Comparison of ENCODE assay signal across 10 cellular contexts in the genomic region with DNA sequence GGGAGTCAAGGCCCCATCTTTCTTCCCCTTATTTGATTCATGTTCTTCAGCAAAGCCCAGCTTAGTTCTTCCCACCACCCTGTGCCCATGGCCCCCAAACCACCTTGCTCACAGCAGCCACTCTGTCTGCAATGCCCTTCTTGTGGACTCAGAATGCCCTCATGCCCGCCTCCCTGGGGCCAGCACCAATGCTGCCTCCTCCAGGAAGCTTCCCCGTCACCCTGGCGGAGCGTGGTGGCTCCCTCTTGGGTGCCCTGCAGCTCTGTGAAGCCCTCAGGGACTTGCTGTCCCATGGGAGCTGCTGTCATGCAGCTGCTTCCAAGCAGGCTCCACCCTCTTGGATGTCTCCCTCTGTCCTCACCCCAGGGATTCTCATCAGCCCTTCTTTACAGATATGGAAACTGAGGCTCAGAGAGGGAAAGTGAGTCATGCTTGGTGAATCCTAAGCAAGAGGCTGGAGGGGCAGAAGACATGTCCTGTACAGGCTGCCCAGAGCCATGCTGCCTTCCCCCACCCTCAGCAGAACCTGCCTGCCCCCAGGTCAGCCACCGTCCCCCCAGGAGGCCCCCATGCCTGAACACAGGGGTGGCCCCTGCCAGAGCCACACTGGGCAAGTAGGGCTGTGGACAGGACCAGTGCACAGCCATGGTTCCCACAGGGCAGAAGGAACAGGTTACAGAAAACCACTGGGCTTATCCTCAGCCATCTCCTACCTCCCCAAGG. TPM values are rescaled to one million over a fixed set of nuclear protein-coding genes. Genes with fewer than 3 reads are reported as not detected.
DNase-seq lines count a peak whose midpoint lies in the region; ATAC-seq and TF ChIP-seq lines count a peak whose summit lies in the region.
"Had no signal": no experiment of that assay in that cellular context is flagged by ENCODE, and none has a peak within 500 bp of the region (broad histone marks: within the 10 kb centered on the region; RNA-seq: fewer than 3 reads in every experiment).

No MANE protein-coding gene starts in this region.

- H3K4me1 Mint-ChIP-seq in activated CD4-positive, alpha-beta memory T cell treated with anti-CD3 and anti-CD28 coated beads for 36 hours (ENCODE audit: low read depth), result peaks cover 81% of the 10 kb centered on the region
- peaks cover 6% of the 10 kb centered on the region for H3K4me1 Mint-ChIP-seq in type B pancreatic cell (ENCODE audit: unreplicated experiment)

- no peak overlapping the region for H2AFZ ChIP-seq in SK-N-SH (ENCODE audit: low read depth)

- H3K27ac Mint-ChIP-seq in activated CD4-positive, alpha-beta memory T cell treated with anti-CD3 and anti-CD28 coated beads for 36 hours, result peak overlapping the region; percentile 96
- H3K27ac Mint-ChIP-seq in type B pancreatic cell, result no peak overlapping the region

- peaks cover 8% of the 10 kb centered on the region for H3K9me3 Mint-ChIP-seq in activated CD4-positive, alpha-beta memory T cell treated with anti-CD3 and anti-CD28 coated beads for 36 hours
- no peaks in the 10 kb centered on the region for H3K9me3 Mint-ChIP-seq in type B pancreatic cell

- H3K4me3 Mint-ChIP-seq in activated CD4-positive, alpha-beta memory T cell treated with anti-CD3 and anti-CD28 coated beads for 36 hours, result peak overlapping the region; percentile 62
- H3K4me3 Mint-ChIP-seq in type B pancreatic cell, result no peak overlapping the region

- no peaks in the 10 kb centered on the region for H3K27me3 Mint-ChIP-seq in activated CD4-positive, alpha-beta memory T cell treated with anti-CD3 and anti-CD28 coated beads for 36 hours
- H3K27me3 Mint-ChIP-seq in type B pancreatic cell, result peaks cover 7% of the 10 kb centered on the region

- H3K36me3 ChIP-seq in heart right ventricle (no peaks in the 10 kb centered on the region), SK-N-SH (replicated peaks in 1 of 2; ENCODE audit: control insufficient read depth in 1 of 2, insufficient read depth in 2 of 2, low read length in 1 of 2) (no peaks in the 10 kb centered on the region)
- H3K36me3 ChIP-seq: neutrophil had no signal

- 93 to 95% methylated on average over 5 of the region's 5 CpGs for WGBS in heart right ventricle, 2 donors
- 25% methylated on average over 1 of the region's 5 CpGs for WGBS in SK-N-SH (ENCODE audit: low lambda C conversion rate)

- peak; percentile 20 for DNase-seq in Right ventricle myocardium superior
- no peak for DNase-seq in heart right ventricle
- peak; percentile 46 for DNase-seq in activated CD4-positive, alpha-beta memory T cell treated with anti-CD3 and anti-CD28 coated beads for 36 hours
- DNase-seq in type B pancreatic cell (ENCODE audit: extremely low spot score, unreplicated experiment), result peak; percentile 64
- DNase-seq in CD1c-positive myeloid dendritic cell (ENCODE audit: extremely low spot score), result no peak
- no peak for DNase-seq in NCI-H1694 (lab: John Stamatoyannopoulos, UW)
- DNase-seq in SK-N-SH, result no peak

- CTCF ChIA-PET in activated CD4-positive, alpha-beta memory T cell treated with anti-CD3 and anti-CD28 coated beads for 36 hours (lab: Charles Lee), result interaction anchor here (0.7 to 4.4 kb wide), 5 partner anchors 12 to 164 kb away, joined by 3 to 80 read pairs (median 18); a partner anchor contains a TSS
- CTCF ChIA-PET in SK-N-SH (lab: Yijun Ruan, JAX), result interaction anchor here (0.7 to 3.7 kb wide), 4 partner anchors 17 to 110 kb away, joined by 3 to 18 read pairs (median 4); no protein-coding TSS in a partner anchor

- H3K4me2 ChIP-seq in SK-N-SH, result no peak overlapping the region

- intact Hi-C loops in Right ventricle myocardium superior (cut with DNase I) (no loop called here), heart right ventricle (cut with DNase I) (no loop called here)
- intact Hi-C loops in activated CD4-positive, alpha-beta memory T cell treated with anti-CD3 and anti-CD28 coated beads for 36 hours (cut with micrococcal nuclease), result loop anchor here (1.0 to 2.0 kb wide), 3 partner anchors 7 to 372 kb away; no protein-coding TSS in a partner anchor

- H3K27ac ChIP-seq in heart right ventricle (peak overlapping the region in 1 of 10 donors; percentile 48), SK-N-SH (ENCODE audit: low read depth in 2 of 2, low read length in 1 of 2) (no peak overlapping the region)
- H3K27ac ChIP-seq: C4-2B, neutrophil had no signal

- TF ChIP-seq CTCF in heart right ventricle (IDR thresholded peaks at IDR 0.05) (no peak), type B pancreatic cell (conservative IDR thresholded peaks at IDR 0.05) (no peak), SK-N-SH (IDR thresholded peaks at IDR 0.05) (no peak)

- H3F3A ChIP-seq in SK-N-SH (replicated peaks; ENCODE audit: insufficient read depth), result no peaks in the 10 kb centered on the region

- H3K9me2 ChIP-seq in SK-N-SH, result no peaks in the 10 kb centered on the region

- H4K20me1 ChIP-seq in SK-N-SH (ENCODE audit: insufficient read depth), result no peaks in the 10 kb centered on the region

- no peak for TF ChIP-seq RAD21 in SK-N-SH (IDR thresholded peaks at IDR 0.05; ENCODE audit: low read length)

- no peak for TF ChIP-seq EP300 in SK-N-SH (IDR thresholded peaks at IDR 0.05; ENCODE audit: borderline replicate concordance in 1 of 2, low read depth in 1 of 2, low read length in 1 of 2)

- peaks cover 0 to 12% (median 0%) of the 10 kb centered on the region in 7 donors for H3K27me3 ChIP-seq in heart right ventricle
- H3K27me3 ChIP-seq in SK-N-SH (ENCODE audit: insufficient read depth), result no peaks in the 10 kb centered on the region
- H3K27me3 ChIP-seq: neutrophil had no signal

- no peak for ATAC-seq in Right ventricle myocardium superior (ENCODE audit: poor library complexity)
- ATAC-seq in heart right ventricle, result no peak
- peak; percentile 27 for ATAC-seq in HG02870 (IDR thresholded peaks at IDR 0.05; ENCODE audit: unreplicated experiment)

- H3K36me3 Mint-ChIP-seq in activated CD4-positive, alpha-beta memory T cell treated with anti-CD3 and anti-CD28 coated beads for 36 hours, result peaks cover 7% of the 10 kb centered on the region
- no peaks in the 10 kb centered on the region for H3K36me3 Mint-ChIP-seq in type B pancreatic cell

- H3K79me2 ChIP-seq in SK-N-SH (ENCODE audit: insufficient read depth), result no peaks in the 10 kb centered on the region

- POLR2A ChIA-PET in activated CD4-positive, alpha-beta memory T cell treated with anti-CD3 and anti-CD28 coated beads for 36 hours (lab: Charles Lee), result interaction anchor here (0.7 to 6.6 kb wide), 4 partner anchors 10 to 52 kb away, joined by 3 to 206 read pairs (median 6); a partner anchor contains a TSS
- POLR2A ChIA-PET in SK-N-SH (lab: Yijun Ruan, JAX), result no interaction called here

- H3K4me3 ChIP-seq in heart right ventricle (no peak overlapping the region), SK-N-SH (ENCODE audit: low read depth in 2 of 2, low read length in 1 of 2) (no peak overlapping the region)

- H3K9ac ChIP-seq in SK-N-SH, result no peak overlapping the region

- H3K4me1 ChIP-seq in heart right ventricle (peaks cover 0 to 10% (median 0%) of the 10 kb centered on the region in 9 donors), SK-N-SH (ENCODE audit: control insufficient read depth in 1 of 2, insufficient read depth in 2 of 2, low read depth in 1 of 2, low read length in 1 of 2) (peaks cover 0 to 10% of the 10 kb centered on the region in 2 experiments; a peak in 1 of 4 replicates)

- H3K9me3 ChIP-seq in heart right ventricle (peaks cover 0 to 9% (median 0%) of the 10 kb centered on the region in 11 donors), SK-N-SH (no peaks in the 10 kb centered on the region)
- H3K9me3 ChIP-seq: neutrophil had no signal

TF ChIP-seq in SK-N-SH, 30 proteins besides CTCF, POLR2A, EP300 and RAD21:
- TF ChIP-seq NRF1 (IDR thresholded peaks at IDR 0.05; ENCODE audit: low read depth, low read length) (no peak), POLR2AphosphoS5 (IDR thresholded peaks at IDR 0.05; ENCODE audit: low read depth, low read length) (no peak), JUND (IDR thresholded peaks at IDR 0.05) (no peak), TEAD4 (IDR thresholded peaks at IDR 0.05; ENCODE audit: borderline replicate concordance, insufficient read depth) (no peak), ELF1 (IDR thresholded peaks at IDR 0.05) (no peak)
TF ChIP-seq in SK-N-SH: peak in this region for 0.

RNA-seq across cellular contexts. Expression of a gene that starts 11.8 kb away (rescaled TPM):
- total RNA-seq in Right ventricle myocardium superior, result 1.5 TPM
- total RNA-seq in heart right ventricle, result 1 to 10 TPM in 9 of 10 donors, under 1 TPM in 1; 0.61 to 6.8 (median 2.5) TPM
- 10 to 100 TPM in 1 of 2 donors, 1 to 10 TPM in 1; 2.9 to 29.1 TPM for polyA plus RNA-seq in heart right ventricle
- 100 to 1,000 TPM; 522 to 539 TPM for total RNA-seq in activated CD4-positive, alpha-beta memory T cell treated with anti-CD3 and anti-CD28 coated beads for 36 hours
- total RNA-seq in type B pancreatic cell (ENCODE audit: low replicate concordance), result 4.3 and 4.5 TPM in 2 replicates
- 0.79 and 1.2 TPM in 2 replicates for polyA plus RNA-seq in SK-N-SH (2012; rRNA removed)
- 0.14 and 0.38 TPM in 2 replicates for polyA plus RNA-seq in SK-N-SH (2012; cell fraction: cytosol; rRNA removed)
- 6.4 and 7.5 TPM in 2 replicates for polyA plus RNA-seq in SK-N-SH (2012; cell fraction: nucleus; rRNA removed)

RNA-seq across cellular contexts. Expression of a gene that starts 18.8 kb away (rescaled TPM):
- not detected for total RNA-seq in Right ventricle myocardium superior
- not detected for total RNA-seq in heart right ventricle
- polyA plus RNA-seq in heart right ventricle, result under 1 TPM in 1 of 2 donors, not detected in 1; 0.16 TPM
- total RNA-seq in activated CD4-positive, alpha-beta memory T cell treated with anti-CD3 and anti-CD28 coated beads for 36 hours, result 1 to 10 TPM; 1.8 to 2.4 TPM
- 0.93 TPM in 1 of 2 replicates, not detected in the other for total RNA-seq in type B pancreatic cell (ENCODE audit: low replicate concordance)
- not detected in 2 replicates for polyA plus RNA-seq in SK-N-SH (2012; rRNA removed)
- not detected in 2 replicates for polyA plus RNA-seq in SK-N-SH (2012; cell fraction: cytosol; rRNA removed)
- not detected in 2 replicates for polyA plus RNA-seq in SK-N-SH (2012; cell fraction: nucleus; rRNA removed)

RNA-seq across cellular contexts. Expression of a gene that starts 40.7 kb away (rescaled TPM):
- 6.4 TPM for total RNA-seq in Right ventricle myocardium superior
- total RNA-seq in heart right ventricle, result 1 to 10 TPM; 1.5 to 7.3 (median 3.4) TPM
- 1 to 10 TPM; 1.9 to 5.2 TPM for polyA plus RNA-seq in heart right ventricle
- under 1 TPM; 0.21 to 0.36 TPM for total RNA-seq in activated CD4-positive, alpha-beta memory T cell treated with anti-CD3 and anti-CD28 coated beads for 36 hours
- 2.4 and 13.9 TPM in 2 replicates for total RNA-seq in type B pancreatic cell (ENCODE audit: low replicate concordance)
- not detected in 2 replicates for polyA plus RNA-seq in SK-N-SH (2012; rRNA removed)
- polyA plus RNA-seq in SK-N-SH (2012; cell fraction: cytosol; rRNA removed), result not detected in 2 replicates
- 0.06 and 0.15 TPM in 2 replicates for polyA plus RNA-seq in SK-N-SH (2012; cell fraction: nucleus; rRNA removed)

RNA-seq across cellular contexts. Expression of a gene that starts 51.5 kb away (rescaled TPM):
- total RNA-seq in Right ventricle myocardium superior (179 TPM), heart right ventricle (100 to 1,000 TPM; 138 to 397 (median 191) TPM), type B pancreatic cell (ENCODE audit: low replicate concordance) (133 and 146 TPM in 2 replicates)
- polyA plus RNA-seq in heart right ventricle (100 to 1,000 TPM in 1 of 2 donors, 10 to 100 TPM in 1; 50.8 to 312 TPM), SK-N-SH (2012; rRNA removed) (36.1 and 45.8 TPM in 2 replicates)
- total RNA-seq in activated CD4-positive, alpha-beta memory T cell treated with anti-CD3 and anti-CD28 coated beads for 36 hours, result 100 to 1,000 TPM; 173 to 181 TPM
- polyA plus RNA-seq in SK-N-SH (2012; cell fraction: cytosol; rRNA removed), result 51.1 and 53.2 TPM in 2 replicates
- 32.7 and 48.4 TPM in 2 replicates for polyA plus RNA-seq in SK-N-SH (2012; cell fraction: nucleus; rRNA removed)

Comparison
In these comparisons a context has a peak if more than half of its experiments do, and no peak if none do; other contexts are left out.
1. DNase-seq: peak in Right ventricle myocardium superior (single experiment), activated CD4-positive, alpha-beta memory T cell treated with anti-CD3 and anti-CD28 coated beads for 36 hours (single experiment) and type B pancreatic cell (single experiment); none in heart right ventricle (0 of 2), CD1c-positive myeloid dendritic cell (single experiment), NCI-H1694 (single experiment) and SK-N-SH (single experiment).
2. RNA of a gene that starts 11.8 kb away (total RNA-seq): 522 to 539 TPM in activated CD4-positive, alpha-beta memory T cell treated with anti-CD3 and anti-CD28 coated beads for 36 hours; 4.3 to 4.5 TPM in type B pancreatic cell, 0.61 to 6.8 TPM in heart right ventricle and 1.5 TPM in Right ventricle myocardium superior (single experiment); every median in the first group is over 10 times any median in the second.